1 cellular context compared by ENCODE assay signal in the genomic region with DNA sequence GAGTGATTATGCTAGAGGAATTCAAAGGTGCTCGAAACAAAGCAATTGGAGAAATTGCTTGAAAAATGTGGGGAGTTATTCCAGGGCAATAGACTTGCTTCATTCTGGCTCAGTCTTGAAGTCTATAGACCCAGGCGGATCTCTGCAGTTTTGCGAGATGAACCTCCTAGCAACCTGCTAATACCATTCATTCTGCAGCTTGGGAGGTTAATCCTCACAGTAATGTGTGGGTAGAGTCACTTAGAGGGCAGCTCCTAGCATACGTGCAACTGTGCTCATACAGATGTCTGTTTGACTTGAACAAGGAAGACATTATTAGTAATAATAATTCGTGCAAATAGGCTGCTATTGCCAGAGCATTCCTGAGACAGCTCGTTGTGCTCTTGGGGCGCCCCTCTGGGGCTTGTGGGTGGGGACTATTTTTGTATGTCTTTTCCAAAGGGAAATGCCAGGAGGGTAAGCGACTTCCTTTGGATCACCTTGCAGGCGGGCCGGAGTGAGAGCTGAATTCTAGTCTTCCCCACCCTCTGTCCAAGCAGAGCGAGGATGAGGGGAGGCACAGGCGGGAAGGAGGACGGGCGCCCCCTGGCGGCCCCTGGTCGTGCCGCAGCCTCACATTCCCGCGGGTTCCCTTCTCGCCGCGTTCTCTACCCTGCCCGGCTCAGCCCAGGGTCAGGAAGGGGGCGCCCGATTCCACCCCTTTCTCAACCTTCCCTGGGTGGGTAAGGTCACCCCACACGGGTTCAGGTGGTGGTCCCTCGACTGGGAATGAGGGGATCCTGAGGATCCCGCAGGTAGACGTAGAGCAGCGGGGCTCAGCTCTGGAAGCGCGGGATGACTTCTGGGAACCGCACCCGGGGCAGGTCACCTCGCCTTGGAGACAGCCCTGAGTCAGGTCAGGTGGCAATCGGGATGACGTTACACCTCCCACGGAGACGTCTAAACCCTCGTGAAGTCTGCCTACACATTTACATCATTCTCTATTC.
TF ChIP-seq lines count a peak whose summit lies in the region.

No MANE protein-coding gene starts in this region.

TF ChIP-seq in HCT116, 20 proteins besides CTCF, POLR2A, EP300 and RAD21 (continued from another document):
- TF ChIP-seq, protein P1, sequence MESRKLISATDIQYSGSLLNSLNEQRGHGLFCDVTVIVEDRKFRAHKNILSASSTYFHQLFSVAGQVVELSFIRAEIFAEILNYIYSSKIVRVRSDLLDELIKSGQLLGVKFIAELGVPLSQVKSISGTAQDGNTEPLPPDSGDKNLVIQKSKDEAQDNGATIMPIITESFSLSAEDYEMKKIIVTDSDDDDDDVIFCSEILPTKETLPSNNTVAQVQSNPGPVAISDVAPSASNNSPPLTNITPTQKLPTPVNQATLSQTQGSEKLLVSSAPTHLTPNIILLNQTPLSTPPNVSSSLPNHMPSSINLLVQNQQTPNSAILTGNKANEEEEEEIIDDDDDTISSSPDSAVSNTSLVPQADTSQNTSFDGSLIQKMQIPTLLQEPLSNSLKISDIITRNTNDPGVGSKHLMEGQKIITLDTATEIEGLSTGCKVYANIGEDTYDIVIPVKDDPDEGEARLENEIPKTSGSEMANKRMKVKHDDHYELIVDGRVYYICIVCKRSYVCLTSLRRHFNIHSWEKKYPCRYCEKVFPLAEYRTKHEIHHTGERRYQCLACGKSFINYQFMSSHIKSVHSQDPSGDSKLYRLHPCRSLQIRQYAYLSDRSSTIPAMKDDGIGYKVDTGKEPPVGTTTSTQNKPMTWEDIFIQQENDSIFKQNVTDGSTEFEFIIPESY (IDR thresholded peaks at IDR 0.05; ENCODE audit: extremely low read depth, insufficient replicate concordance, low read length): no peak
- TF ChIP-seq, protein P2, sequence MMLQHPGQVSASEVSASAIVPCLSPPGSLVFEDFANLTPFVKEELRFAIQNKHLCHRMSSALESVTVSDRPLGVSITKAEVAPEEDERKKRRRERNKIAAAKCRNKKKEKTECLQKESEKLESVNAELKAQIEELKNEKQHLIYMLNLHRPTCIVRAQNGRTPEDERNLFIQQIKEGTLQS (IDR thresholded peaks at IDR 0.05): no peak
- TF ChIP-seq YY1 (IDR thresholded peaks at IDR 0.05; ENCODE audit: extremely low read depth, insufficient replicate concordance, low read depth, low read length): no peak
TF ChIP-seq in HCT116: peak in this region for 0.
